ENCODE assay signal across 11 cellular contexts in the genomic region with DNA sequence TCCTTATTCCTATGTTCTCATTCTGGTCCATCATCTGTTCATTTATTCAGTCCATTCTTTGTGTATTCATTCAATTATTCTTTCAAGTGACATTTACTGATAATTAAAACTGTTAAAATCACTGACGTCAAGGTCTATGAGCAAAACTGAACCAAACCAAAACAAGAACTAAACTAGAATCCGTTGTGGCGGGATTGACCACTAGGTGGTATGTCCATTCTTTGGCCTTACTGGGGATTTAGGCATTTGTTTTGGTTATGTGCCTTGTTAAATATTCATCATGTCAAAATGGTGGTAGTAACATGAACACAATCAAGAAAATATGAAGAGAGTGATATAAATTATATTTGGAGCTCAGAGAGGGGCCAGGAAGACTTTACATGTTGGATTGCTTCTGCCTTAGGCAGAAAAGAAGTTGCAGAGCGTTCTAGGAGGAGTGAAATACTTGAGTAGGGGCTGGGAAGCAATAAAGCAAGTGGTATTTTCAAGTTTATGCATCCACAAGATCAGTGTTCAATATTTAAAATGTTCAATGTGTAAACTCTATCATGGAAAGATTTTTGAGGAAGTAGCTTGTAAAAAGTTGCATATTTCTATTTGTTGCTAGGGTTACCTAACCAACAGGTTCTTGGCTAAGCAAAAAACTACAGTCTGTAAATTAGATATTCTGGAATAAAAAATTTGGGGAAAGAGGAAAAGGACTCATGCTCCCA.
DNase-seq lines count a peak whose midpoint lies in the region; ATAC-seq and TF ChIP-seq lines count a peak whose summit lies in the region.
"Had no signal": no experiment of that assay in that cellular context is flagged by ENCODE, and none has a peak within 500 bp of the region (broad histone marks: within the 10 kb centered on the region; RNA-seq: fewer than 3 reads in every experiment).

No MANE protein-coding gene starts in this region.

- H3K4me3 Mint-ChIP-seq in GM23338 (no peak overlapping the region), endodermal cell (no peak overlapping the region), progenitor cell of endocrine pancreas (ENCODE audit: low read depth) (no peak overlapping the region), immature natural killer cell (no peak overlapping the region)
- no peak overlapping the region for H3K4me3 Mint-ChIP-seq in activated CD8-positive, alpha-beta T cell treated with anti-CD3 and anti-CD28 coated beads, Interleukin-2, amount 10 ng/mL, durations not matched to agents 7 days and 5 days
- H3K4me3 Mint-ChIP-seq: activated T-helper 1 cell treated with anti-CD3 and anti-CD28 coated beads, Interleukin-12 subunit alpha, Interleukin-12 subunit beta, Interleukin-2, Interleukin-4 antibody, amounts not matched to agents 30 ng/mL and 10 ng/mL and 1 ng/mL, durations not matched to agents 14 hours and 24 hours and 36 hours had no signal

- H3K27me3 ChIP-seq in GM23338 (ENCODE audit: insufficient read depth) (no peaks in the 10 kb centered on the region), PC-3 (ENCODE audit: low read length) (no peaks in the 10 kb centered on the region; the same call in 1 of the 2 replicates), endodermal cell (ENCODE audit: control insufficient read depth, insufficient read depth, low read length, poor library complexity, severe bottlenecking) (no peaks in the 10 kb centered on the region)

- H3K79me2 ChIP-seq in GM23338 (replicated peaks; ENCODE audit: insufficient read depth): no peaks in the 10 kb centered on the region
- H3K79me2 ChIP-seq in PC-3 (ENCODE audit: low read length): no peaks in the 10 kb centered on the region

- peaks cover 3% of the 10 kb centered on the region; the same call in 1 of the 2 replicates for H3K9me2 ChIP-seq in GM23338 (ENCODE audit: insufficient read depth)
- no peaks in the 10 kb centered on the region for H3K9me2 ChIP-seq in PC-3 (replicated peaks; ENCODE audit: low read length)

- H3K4me2 ChIP-seq in GM23338 (no peak overlapping the region), PC-3 (ENCODE audit: low read length) (no peak overlapping the region)

- H3K4me1 ChIP-seq in GM23338 (ENCODE audit: insufficient read depth) (peaks cover 12% of the 10 kb centered on the region), PC-3 (ENCODE audit: insufficient read depth, low read length) (no peaks in the 10 kb centered on the region), endodermal cell (ENCODE audit: control insufficient read depth, insufficient read depth, low read length) (peaks cover 3% of the 10 kb centered on the region)

- no peaks in the 10 kb centered on the region; the same call in 2 of the 3 replicates for H3K9me3 Mint-ChIP-seq in GM23338
- no peaks in the 10 kb centered on the region for H3K9me3 Mint-ChIP-seq in endodermal cell
- no peaks in the 10 kb centered on the region for H3K9me3 Mint-ChIP-seq in progenitor cell of endocrine pancreas (ENCODE audit: low read depth)
- no peaks in the 10 kb centered on the region for H3K9me3 Mint-ChIP-seq in immature natural killer cell
- no peaks in the 10 kb centered on the region for H3K9me3 Mint-ChIP-seq in activated CD8-positive, alpha-beta T cell treated with anti-CD3 and anti-CD28 coated beads, Interleukin-2, amount 10 ng/mL, durations not matched to agents 7 days and 5 days (ENCODE audit: insufficient read depth)
- H3K9me3 Mint-ChIP-seq: activated T-helper 1 cell treated with anti-CD3 and anti-CD28 coated beads, Interleukin-12 subunit alpha, Interleukin-12 subunit beta, Interleukin-2, Interleukin-4 antibody, amounts not matched to agents 30 ng/mL and 10 ng/mL and 1 ng/mL, durations not matched to agents 14 hours and 24 hours and 36 hours had no signal

- H3K27me3 Mint-ChIP-seq in GM23338 (ENCODE audit: insufficient read depth, low read depth, poor library complexity) (no peaks in the 10 kb centered on the region), endodermal cell (ENCODE audit: insufficient read depth) (no peaks in the 10 kb centered on the region), progenitor cell of endocrine pancreas (no peaks in the 10 kb centered on the region), immature natural killer cell (ENCODE audit: low read depth in 3 of 3) (peaks cover 0 to 3% (median 2%) of the 10 kb centered on the region in 3 donors)
- H3K27me3 Mint-ChIP-seq in activated CD8-positive, alpha-beta T cell treated with anti-CD3 and anti-CD28 coated beads, Interleukin-2, amount 10 ng/mL, durations not matched to agents 7 days and 5 days (ENCODE audit: low read depth): peaks cover 19% of the 10 kb centered on the region

- H3K9ac ChIP-seq in PC-3 (ENCODE audit: low read length) (no peak overlapping the region), endodermal cell (ENCODE audit: extremely low read depth, low read length, poor library complexity, severe bottlenecking) (no peak overlapping the region)

- CTCF ChIA-PET in PC-3 (lab: Charles Lee): no interaction called here
- CTCF ChIA-PET in activated CD8-positive, alpha-beta T cell treated with anti-CD3 and anti-CD28 coated beads, Interleukin-2, amount 10 ng/mL, durations not matched to agents 7 days and 5 days (lab: Charles Lee): no interaction called here

- POLR2A ChIA-PET in PC-3 (lab: Charles Lee; ENCODE audit: unreplicated experiment): no interaction called here
- POLR2A ChIA-PET in activated CD8-positive, alpha-beta T cell treated with anti-CD3 and anti-CD28 coated beads, Interleukin-2, amount 10 ng/mL, durations not matched to agents 7 days and 5 days (lab: Charles Lee): no interaction called here

- DNase-seq in GM23338 (ENCODE audit: low spot score) (peak; percentile 40), PC-3 (no peak), endodermal cell (peak; percentile 56), progenitor cell of endocrine pancreas (ENCODE audit: low spot score, unreplicated experiment) (no peak), immature natural killer cell (no peak)
- no peak for DNase-seq in activated CD4-positive, alpha-beta T cell treated with anti-CD3 and anti-CD28 coated beads for 1 hour
- DNase-seq in activated CD8-positive, alpha-beta T cell treated with anti-CD3 and anti-CD28 coated beads, Interleukin-2, amount 10 ng/mL, durations not matched to agents 7 days and 5 days: no peak
- DNase-seq: Kasumi-1, NCI-H2227 treated with DMSO at 0.1 percent for 48 hours had no signal

- H2AFZ ChIP-seq in GM23338 (no peak overlapping the region), PC-3 (ENCODE audit: low read length) (no peak overlapping the region)

- H3K4me1 Mint-ChIP-seq in GM23338: peaks cover 20% of the 10 kb centered on the region
- H3K4me1 Mint-ChIP-seq in endodermal cell: peaks cover 8% of the 10 kb centered on the region
- H3K4me1 Mint-ChIP-seq in progenitor cell of endocrine pancreas (ENCODE audit: low read depth): no peaks in the 10 kb centered on the region
- H3K4me1 Mint-ChIP-seq in immature natural killer cell: peaks cover 4 to 5% of the 10 kb centered on the region in 2 donors
- H3K4me1 Mint-ChIP-seq in activated CD8-positive, alpha-beta T cell treated with anti-CD3 and anti-CD28 coated beads, Interleukin-2, amount 10 ng/mL, durations not matched to agents 7 days and 5 days (ENCODE audit: low read depth): no peaks in the 10 kb centered on the region

- H3K36me3 Mint-ChIP-seq in GM23338 (ENCODE audit: low read depth) (no peaks in the 10 kb centered on the region; the same call in 2 of the 3 replicates), endodermal cell (ENCODE audit: low read depth) (no peaks in the 10 kb centered on the region), progenitor cell of endocrine pancreas (ENCODE audit: insufficient read depth) (no peaks in the 10 kb centered on the region), immature natural killer cell (no peaks in the 10 kb centered on the region)
- H3K36me3 Mint-ChIP-seq in activated CD8-positive, alpha-beta T cell treated with anti-CD3 and anti-CD28 coated beads, Interleukin-2, amount 10 ng/mL, durations not matched to agents 7 days and 5 days (ENCODE audit: low read depth): no peaks in the 10 kb centered on the region

- H3K36me3 ChIP-seq in GM23338 (ENCODE audit: insufficient read depth) (no peaks in the 10 kb centered on the region), PC-3 (ENCODE audit: low read depth, low read length) (no peaks in the 10 kb centered on the region), endodermal cell (ENCODE audit: control insufficient read depth, insufficient read depth, low read length) (no peaks in the 10 kb centered on the region)

- H3K27ac ChIP-seq in GM23338 (ENCODE audit: low read depth): no peak overlapping the region
- H3K27ac ChIP-seq in PC-3 (ENCODE audit: low read length): no peak overlapping the region
- no peak overlapping the region for H3K27ac ChIP-seq in endodermal cell (ENCODE audit: low read depth, low read length)

- WGBS in endodermal cell (ENCODE audit: insufficient coverage in 1 of 2, insufficient read length in 1 of 2), 2 experiments: 84 to 100% methylated on average over 3 to 4 of the region's 4 CpGs

- H3K9me3 ChIP-seq in PC-3 (ENCODE audit: low read length): no peaks in the 10 kb centered on the region
- H3K9me3 ChIP-seq in endodermal cell (ENCODE audit: control insufficient read depth, low read length): peaks cover 9% of the 10 kb centered on the region

- H3K27ac Mint-ChIP-seq in GM23338 (no peak overlapping the region), endodermal cell (no peak overlapping the region), progenitor cell of endocrine pancreas (no peak overlapping the region), immature natural killer cell (no peak overlapping the region)
- H3K27ac Mint-ChIP-seq in activated CD8-positive, alpha-beta T cell treated with anti-CD3 and anti-CD28 coated beads, Interleukin-2, amount 10 ng/mL, durations not matched to agents 7 days and 5 days: no peak overlapping the region
- H3K27ac Mint-ChIP-seq: activated T-helper 1 cell treated with anti-CD3 and anti-CD28 coated beads, Interleukin-12 subunit alpha, Interleukin-12 subunit beta, Interleukin-2, Interleukin-4 antibody, amounts not matched to agents 30 ng/mL and 10 ng/mL and 1 ng/mL, durations not matched to agents 14 hours and 24 hours and 36 hours had no signal

- ATAC-seq in GM23338 (no peak; the same call in 2 of the 3 replicates), PC-3 (no peak), HG03460 (IDR thresholded peaks at IDR 0.05; ENCODE audit: unreplicated experiment) (no peak)
- ATAC-seq in activated CD8-positive, alpha-beta T cell treated with anti-CD3 and anti-CD28 coated beads, Interleukin-2, amount 10 ng/mL, durations not matched to agents 7 days and 5 days: no peak

- H3K4me3 ChIP-seq in GM23338 (no peak overlapping the region), PC-3 (ENCODE audit: low read length) (no peak overlapping the region), endodermal cell (ENCODE audit: low read length) (no peak overlapping the region)

- no peaks in the 10 kb centered on the region for H4K20me1 ChIP-seq in GM23338 (replicated peaks; ENCODE audit: insufficient read depth)
- no peaks in the 10 kb centered on the region for H4K20me1 ChIP-seq in PC-3 (ENCODE audit: low read length)

- TF ChIP-seq CTCF in GM23338 (conservative IDR thresholded peaks at IDR 0.05; ENCODE audit: low read depth in 2 of 2) (peak; percentile 64 to 74), PC-3 (conservative IDR thresholded peaks at IDR 0.05; ENCODE audit: low read depth, low read length) (peak; percentile 37; the same call in 1 of the 2 replicates), endodermal cell (conservative IDR thresholded peaks at IDR 0.05) (peak; percentile 83), progenitor cell of endocrine pancreas (IDR thresholded peaks at IDR 0.05; ENCODE audit: unreplicated experiment) (peak; percentile 47)

- H3F3A ChIP-seq in GM23338 (replicated peaks; ENCODE audit: low read depth) (no peaks in the 10 kb centered on the region), PC-3 (ENCODE audit: low read length, unreplicated experiment) (no peaks in the 10 kb centered on the region)

- no TSS peak for BruUV-seq in PC-3 (replicated peaks; lab: Mats Ljungman, UMichigan)

- intact Hi-C loops in PC-3 (cut with micrococcal nuclease): no loop called here

Comparison
In these comparisons a context has a peak if more than half of its experiments do, and no peak if none do; other contexts are left out.
1. DNase-seq: peak in GM23338 (single experiment) and endodermal cell (single experiment); none in PC-3 (single experiment), progenitor cell of endocrine pancreas (single experiment), immature natural killer cell (0 of 3), activated CD4-positive, alpha-beta T cell treated with anti-CD3 and anti-CD28 coated beads for 1 hour (single experiment) and activated CD8-positive, alpha-beta T cell treated with anti-CD3 and anti-CD28 coated beads, Interleukin-2, amount 10 ng/mL, durations not matched to agents 7 days and 5 days (single experiment).
2. Peak in every context shown above with its lines, with median percentiles within 50 percentile points of each other: CTCF ChIP-seq.